1 cellular context compared by ENCODE assay signal in genomic region chr2:68251187-68251854, GRCh38.
TF ChIP-seq lines count a peak whose summit lies in the region.

No MANE protein-coding gene starts in this region.

TF ChIP-seq in H1, 55 proteins besides CTCF, POLR2A, EP300 and RAD21:
- TF ChIP-seq USF2 (IDR thresholded peaks at IDR 0.05; ENCODE audit: low read length) (no peak), E2F6 (IDR thresholded peaks at IDR 0.05) (no peak), CTBP2 (IDR thresholded peaks at IDR 0.05; ENCODE audit: borderline replicate concordance, insufficient read depth, insufficient read length, low read length) (peak; percentile 61), PHF8 (conservative IDR thresholded peaks at IDR 0.05; ENCODE audit: low read depth, low read length) (peak; percentile 26; the same call in 1 of the 2 replicates), NRF1 (IDR thresholded peaks at IDR 0.05; ENCODE audit: low read depth, low read length) (no peak), CHD2 (IDR thresholded peaks at IDR 0.05; ENCODE audit: low read length) (no peak), CHD1 (IDR thresholded peaks at IDR 0.05; ENCODE audit: low read depth, low read length) (no peak), ZNF274 (IDR thresholded peaks at IDR 0.05; ENCODE audit: borderline replicate concordance, extremely low read depth, low read length) (no peak), GABPA (IDR thresholded peaks at IDR 0.05; ENCODE audit: borderline replicate concordance, insufficient read depth, low read length) (no peak), RBBP5 (IDR thresholded peaks at IDR 0.05; ENCODE audit: borderline replicate concordance, low read depth, low read length) (no peak; the same call in none of the 2 replicates), JUN (IDR thresholded peaks at IDR 0.05; ENCODE audit: low read depth, low read length) (no peak), POU5F1 (IDR thresholded peaks at IDR 0.05; ENCODE audit: low read depth, low read length) (no peak), TCF12 (IDR thresholded peaks at IDR 0.05; ENCODE audit: low read depth, low read length) (no peak), MAFK (IDR thresholded peaks at IDR 0.05; ENCODE audit: low read depth, low read length) (no peak), GTF2F1 (IDR thresholded peaks at IDR 0.05; ENCODE audit: borderline replicate concordance, low read depth, low read length) (no peak), ATF3 (IDR thresholded peaks at IDR 0.05; ENCODE audit: insufficient read depth, low read depth, low read length) (no peak), BACH1 (IDR thresholded peaks at IDR 0.05; ENCODE audit: low read length) (peak; percentile 22; the same call in 1 of the 2 replicates), EZH2 (IDR thresholded peaks at IDR 0.05; ENCODE audit: low read depth, low read length, severe bottlenecking) (no peak), SIX5 (IDR thresholded peaks at IDR 0.05; ENCODE audit: low read depth, low read length) (no peak), ATF2 (IDR thresholded peaks at IDR 0.05; ENCODE audit: low read length) (0 out of 2 replicates have a peak, but pooled peaks have one; percentile 37), KDM4A (IDR thresholded peaks at IDR 0.05; ENCODE audit: low read depth, low read length, severe bottlenecking) (peak; percentile 39), CEBPB (IDR thresholded peaks at IDR 0.05; ENCODE audit: low read depth, low read length) (no peak), SAP30 (IDR thresholded peaks at IDR 0.05; ENCODE audit: insufficient read depth, insufficient replicate concordance, low read length) (peak; percentile 61), TAF7 (optimal IDR thresholded peaks at IDR 0.05; ENCODE audit: borderline replicate concordance, low read depth, low read length) (no peak), ASH2L (IDR thresholded peaks at IDR 0.05; ENCODE audit: low read length) (peak; percentile 87), CBX8 (IDR thresholded peaks at IDR 0.05; ENCODE audit: borderline replicate concordance, low read depth, low read length) (no peak), BRCA1 (IDR thresholded peaks at IDR 0.05; ENCODE audit: low read depth, low read length) (no peak), SIN3A (conservative IDR thresholded peaks at IDR 0.05 in 1 of 2, IDR thresholded peaks at IDR 0.05 in 1 of 2; ENCODE audit: low read depth in 1 of 2, low read length in 2 of 2) (0 out of 4 replicates have a peak, but pooled peaks of 1 of the 2 experiments have one; percentile 13), NANOG (IDR thresholded peaks at IDR 0.05; ENCODE audit: insufficient read depth, low read depth, low read length, poor library complexity, severe bottlenecking) (no peak), HDAC2 (IDR thresholded peaks at IDR 0.05; ENCODE audit: borderline replicate concordance in 1 of 2, low read depth in 2 of 2, low read length in 2 of 2) (0 out of 4 replicates have a peak, but pooled peaks of 1 of the 2 experiments have one; percentile 5), TAF1 (IDR thresholded peaks at IDR 0.05; ENCODE audit: low read depth, low read length) (no peak; the same call in 1 of the 2 replicates), TEAD4 (IDR thresholded peaks at IDR 0.05; ENCODE audit: low read depth, low read length) (no peak), SUZ12 (IDR thresholded peaks at IDR 0.05; ENCODE audit: low read length) (no peak; the same call in 1 of the 2 replicates), KDM5A (IDR thresholded peaks at IDR 0.05; ENCODE audit: low read length) (no peak), EGR1 (IDR thresholded peaks at IDR 0.05; ENCODE audit: borderline replicate concordance, low read depth, low read length) (no peak), KDM1A (IDR thresholded peaks at IDR 0.05; ENCODE audit: borderline replicate concordance, low read length) (no peak), SP2 (IDR thresholded peaks at IDR 0.05; ENCODE audit: low read length) (no peak), CREB1 (IDR thresholded peaks at IDR 0.05) (no peak; the same call in 1 of the 2 replicates), RNF2 (IDR thresholded peaks at IDR 0.05; ENCODE audit: borderline replicate concordance, low read depth, low read length, missing control alignments, poor library complexity, severe bottlenecking) (no peak), TBP (IDR thresholded peaks at IDR 0.05; ENCODE audit: low read depth, low read length) (0 out of 2 replicates have a peak, but pooled peaks have one; percentile 37), BCL11A (IDR thresholded peaks at IDR 0.05; ENCODE audit: low read depth in 2 of 2, low read length in 2 of 2) (no peak), FOSL1 (IDR thresholded peaks at IDR 0.05; ENCODE audit: insufficient read depth, low read depth, low read length) (no peak), JUND (IDR thresholded peaks at IDR 0.05; ENCODE audit: low read length) (no peak), CHD7 (IDR thresholded peaks at IDR 0.05; ENCODE audit: insufficient replicate concordance, low read length) (no peak), MAX (IDR thresholded peaks at IDR 0.05) (peak; percentile 69)
